In the genomic region with DNA sequence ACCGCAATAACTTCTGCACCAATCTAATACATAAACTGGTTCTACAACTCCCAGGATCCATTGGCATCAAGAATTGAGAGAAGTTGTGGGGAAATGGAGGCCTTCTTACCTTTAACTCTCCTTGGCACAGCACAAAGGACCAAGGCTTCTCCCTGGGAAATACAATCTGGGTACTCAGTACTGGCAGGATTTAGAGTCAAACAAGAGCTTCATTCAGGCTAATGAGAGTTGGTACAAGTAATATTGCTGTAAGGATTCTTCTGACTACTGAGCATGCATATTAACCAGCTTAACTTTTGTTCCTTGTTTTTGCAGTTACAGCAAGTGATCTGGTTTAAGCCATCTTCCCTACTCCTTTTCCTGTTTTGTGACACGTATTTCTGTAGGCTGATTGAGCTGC, we compare ENCODE assay signal across 24 cellular contexts.
DNase-seq lines count a peak whose midpoint lies in the region; ATAC-seq and TF ChIP-seq lines count a peak whose summit lies in the region.
"Had no signal": no experiment of that assay in that cellular context is flagged by ENCODE, and none has a peak within 500 bp of the region (broad histone marks: within the 10 kb centered on the region; RNA-seq: fewer than 3 reads in every experiment).

No MANE protein-coding gene starts in this region.

- no peak overlapping the region for H2AFZ ChIP-seq in IMR-90 (replicated peaks; ENCODE audit: low read length, poor library complexity)

- intact Hi-C loops in activated CD4-positive, alpha-beta T cell treated with anti-CD3 and anti-CD28 coated beads, Interleukin-2, amount 10 ng/mL, durations not matched to agents 24 days and 14 days (cut with micrococcal nuclease) = no loop called here
- intact Hi-C loops in activated CD4-positive, alpha-beta T cell treated with anti-CD3 and anti-CD28 coated beads for 36 hours (cut with DNase I, micrococcal nuclease) = no loop called here
- intact Hi-C loops in IMR-90 (cut with micrococcal nuclease) (no loop called here), lower leg skin (cut with DNase I; ENCODE audit: low total_unique reads) (no loop called here)

- TF ChIP-seq POLR2A in IMR-90 (IDR thresholded peaks at IDR 0.05; ENCODE audit: low read depth, low read length) (no peak), lower leg skin (IDR thresholded peaks at IDR 0.05) (no peak), Peyer's patch (IDR thresholded peaks at IDR 0.05) (no peak)

- 0 out of 3 replicates have a peak overlapping the region, but pooled peaks have one; percentile 38 for H2BK15ac ChIP-seq in IMR-90 (ENCODE audit: low read depth, low read length)

- CTCF ChIA-PET in activated CD4-positive, alpha-beta T cell treated with anti-CD3 and anti-CD28 coated beads for 36 hours (lab: Charles Lee) = no interaction called here
- CTCF ChIA-PET in IMR-90 (lab: Yijun Ruan, JAX) = no interaction called here

- H4K8ac ChIP-seq in IMR-90 (ENCODE audit: low read depth in 2 of 2, low read length in 2 of 2) = no peak overlapping the region

- H3K4me3 Mint-ChIP-seq in activated CD4-positive, alpha-beta T cell treated with anti-CD3 and anti-CD28 coated beads, Interleukin-2, amount 10 ng/mL, durations not matched to agents 24 days and 14 days = peak overlapping the region; percentile 68
- no peak overlapping the region for H3K4me3 Mint-ChIP-seq in activated CD4-positive, alpha-beta T cell treated with anti-CD3 and anti-CD28 coated beads for 36 hours
- no peak overlapping the region for H3K4me3 Mint-ChIP-seq in natural killer cell treated with Interleukin-12 subunit alpha and Interleukin-12 subunit beta and Interleukin-15 and Interleukin-18, amount 100 ng/mL, for 72 hours
- H3K4me3 Mint-ChIP-seq: B cell, CD14-positive monocyte, HFFc6 had no signal

- H3K27me3 ChIP-seq in IMR-90 (ENCODE audit: control insufficient read depth, insufficient read depth, low read length) (no peaks in the 10 kb centered on the region), Peyer's patch (no peaks in the 10 kb centered on the region)

- no peaks in the 10 kb centered on the region for H3K27me3 Mint-ChIP-seq in activated CD4-positive, alpha-beta T cell treated with anti-CD3 and anti-CD28 coated beads, Interleukin-2, amount 10 ng/mL, durations not matched to agents 24 days and 14 days
- no peaks in the 10 kb centered on the region for H3K27me3 Mint-ChIP-seq in activated CD4-positive, alpha-beta T cell treated with anti-CD3 and anti-CD28 coated beads for 36 hours
- H3K27me3 Mint-ChIP-seq in natural killer cell treated with Interleukin-12 subunit alpha and Interleukin-12 subunit beta and Interleukin-15 and Interleukin-18, amount 100 ng/mL, for 72 hours = no peaks in the 10 kb centered on the region
- H3K27me3 Mint-ChIP-seq: B cell had no signal

- POLR2A ChIA-PET in activated CD4-positive, alpha-beta T cell treated with anti-CD3 and anti-CD28 coated beads for 36 hours (lab: Charles Lee) = no interaction called here
- POLR2A ChIA-PET in IMR-90 (lab: Charles Lee; ENCODE audit: unreplicated experiment) = no interaction called here

- no peaks in the 10 kb centered on the region for H3K79me1 ChIP-seq in IMR-90 (ENCODE audit: low read depth in 1 of 2, low read length in 2 of 2)

- no peaks in the 10 kb centered on the region for H4K20me1 ChIP-seq in IMR-90 (ENCODE audit: insufficient read depth, low read length)

- H3K4me3 ChIP-seq in IMR-90 (ENCODE audit: insufficient read depth, low read depth, low read length) (no peak overlapping the region), lower leg skin (ENCODE audit: low read depth, poor library complexity, severe bottlenecking) (no peak overlapping the region), Peyer's patch (no peak overlapping the region)

- no TSS peak for BruUV-seq in IMR-90 (replicated peaks; lab: Mats Ljungman, UMichigan)

- H3K9ac ChIP-seq in IMR-90 (ENCODE audit: low read depth, low read length) = no peak overlapping the region

- H2BK20ac ChIP-seq in IMR-90 (ENCODE audit: low read depth, low read length) = no peak overlapping the region

- peaks cover 43% of the 10 kb centered on the region for H3K36me3 Mint-ChIP-seq in activated CD4-positive, alpha-beta T cell treated with anti-CD3 and anti-CD28 coated beads, Interleukin-2, amount 10 ng/mL, durations not matched to agents 24 days and 14 days (ENCODE audit: low read depth)
- H3K36me3 Mint-ChIP-seq in activated CD4-positive, alpha-beta T cell treated with anti-CD3 and anti-CD28 coated beads for 36 hours (ENCODE audit: low read depth) = peaks cover 4% of the 10 kb centered on the region
- no peaks in the 10 kb centered on the region for H3K36me3 Mint-ChIP-seq in natural killer cell treated with Interleukin-12 subunit alpha and Interleukin-12 subunit beta and Interleukin-15 and Interleukin-18, amount 100 ng/mL, for 72 hours
- H3K36me3 Mint-ChIP-seq: CD14-positive monocyte had no signal

- peaks cover 20% of the 10 kb centered on the region for H3K9me3 Mint-ChIP-seq in activated CD4-positive, alpha-beta T cell treated with anti-CD3 and anti-CD28 coated beads, Interleukin-2, amount 10 ng/mL, durations not matched to agents 24 days and 14 days
- peaks cover 6% of the 10 kb centered on the region for H3K9me3 Mint-ChIP-seq in activated CD4-positive, alpha-beta T cell treated with anti-CD3 and anti-CD28 coated beads for 36 hours (ENCODE audit: low read depth)
- no peaks in the 10 kb centered on the region for H3K9me3 Mint-ChIP-seq in natural killer cell treated with Interleukin-12 subunit alpha and Interleukin-12 subunit beta and Interleukin-15 and Interleukin-18, amount 100 ng/mL, for 72 hours
- H3K9me3 Mint-ChIP-seq: HFFc6 had no signal

- DNase-seq in activated CD4-positive, alpha-beta T cell treated with anti-CD3 and anti-CD28 coated beads, Interleukin-2, amount 10 ng/mL, durations not matched to agents 24 days and 14 days = no peak
- no peak for DNase-seq in activated CD4-positive, alpha-beta T cell treated with anti-CD3 and anti-CD28 coated beads for 36 hours
- DNase-seq in IMR-90 (no peak), globus pallidus (ENCODE audit: low spot score) (peak; percentile 58), putamen (ENCODE audit: low spot score) (peak; percentile 39), lower leg skin (ENCODE audit: low spot score in 2 of 2) (no peak), Peyer's patch (no peak)
- DNase-seq in natural killer cell treated with Interleukin-12 subunit alpha and Interleukin-12 subunit beta and Interleukin-15 and Interleukin-18, amount 100 ng/mL, for 72 hours (ENCODE audit: low spot score) = no peak
- DNase-seq: DMS53, EL, H7, HFFc6, KG1, NCI-H1092, NCI-H1436, NCI-H187 treated with DMSO at 0.1 percent for 48 hours, NCI-H2107, NCI-H2227 treated with DMSO at 0.1 percent for 48 hours, NCI-H510A treated with DMSO at 0.1 percent for 48 hours, NCI-H748 treated with DMSO at 0.1 percent for 48 hours, SIG-M5 had no signal

- ATAC-seq in activated CD4-positive, alpha-beta T cell treated with anti-CD3 and anti-CD28 coated beads for 36 hours = no peak
- no peak for ATAC-seq in IMR-90 (ENCODE audit: low read depth)
- ATAC-seq in natural killer cell treated with Interleukin-12 subunit alpha and Interleukin-12 subunit beta and Interleukin-15 and Interleukin-18, amount 100 ng/mL, for 72 hours = no peak

- H4K5ac ChIP-seq in IMR-90 (ENCODE audit: low read depth, low read length) = no peak overlapping the region

- H2BK5ac ChIP-seq in IMR-90 (ENCODE audit: low read depth, low read length, poor library complexity, severe bottlenecking) = no peak overlapping the region

- no peak overlapping the region for H3K56ac ChIP-seq in IMR-90 (ENCODE audit: extremely low read depth, insufficient read depth, low read length)

- no peak for TF ChIP-seq RAD21 in IMR-90 (IDR thresholded peaks at IDR 0.05; ENCODE audit: low read length)

- H3K36me3 ChIP-seq in IMR-90 (ENCODE audit: control insufficient read depth, insufficient read depth, low read length) (no peaks in the 10 kb centered on the region), Peyer's patch (no peaks in the 10 kb centered on the region)

- no peak overlapping the region for H2AK9ac ChIP-seq in IMR-90 (replicated peaks; ENCODE audit: low read depth, low read length, poor library complexity)

- peaks cover 29% of the 10 kb centered on the region for H3K4me1 Mint-ChIP-seq in activated CD4-positive, alpha-beta T cell treated with anti-CD3 and anti-CD28 coated beads, Interleukin-2, amount 10 ng/mL, durations not matched to agents 24 days and 14 days
- H3K4me1 Mint-ChIP-seq in activated CD4-positive, alpha-beta T cell treated with anti-CD3 and anti-CD28 coated beads for 36 hours = peaks cover 6% of the 10 kb centered on the region
- peaks cover 6 to 10% of the 10 kb centered on the region in 2 donors for H3K4me1 Mint-ChIP-seq in natural killer cell treated with Interleukin-12 subunit alpha and Interleukin-12 subunit beta and Interleukin-15 and Interleukin-18, amount 100 ng/mL, for 72 hours (ENCODE audit: low read depth in 2 of 2)
- H3K4me1 Mint-ChIP-seq: B cell, CD14-positive monocyte had no signal

- H4K91ac ChIP-seq in IMR-90 (ENCODE audit: insufficient read depth, low read depth, low read length) = no peak overlapping the region

- H3K4me2 ChIP-seq in IMR-90 (ENCODE audit: low read depth, low read length) = no peak overlapping the region

- H3K27ac ChIP-seq in IMR-90 (ENCODE audit: insufficient read depth, low read length) = no peak overlapping the region
- no peak overlapping the region for H3K27ac ChIP-seq in Peyer's patch
- H3K27ac ChIP-seq: HL-60 had no signal

- H3K9me3 ChIP-seq in IMR-90 (ENCODE audit: control insufficient read depth, insufficient read depth, low read length) (no peaks in the 10 kb centered on the region), Peyer's patch (no peaks in the 10 kb centered on the region)

- no peak overlapping the region for H3K23ac ChIP-seq in IMR-90 (ENCODE audit: low read depth, low read length)

- no peak overlapping the region for H2AK5ac ChIP-seq in IMR-90 (ENCODE audit: low read depth, low read length)

- dilution Hi-C loops in IMR-90 (cut with HindIII; ENCODE audit: low sequenced_read_pairs, unreplicated experiment) = no loop called here

- H3K4me1 ChIP-seq in IMR-90 (ENCODE audit: control insufficient read depth, insufficient read depth, low read length) (no peaks in the 10 kb centered on the region), Peyer's patch (no peaks in the 10 kb centered on the region)

- H3K9me1 ChIP-seq in IMR-90 (ENCODE audit: insufficient read depth, low read length) = no peaks in the 10 kb centered on the region

- H3K14ac ChIP-seq in IMR-90 (replicated peaks; ENCODE audit: low read depth, low read length) = no peak overlapping the region

- H3K27ac Mint-ChIP-seq in activated CD4-positive, alpha-beta T cell treated with anti-CD3 and anti-CD28 coated beads, Interleukin-2, amount 10 ng/mL, durations not matched to agents 24 days and 14 days = no peak overlapping the region
- H3K27ac Mint-ChIP-seq in activated CD4-positive, alpha-beta T cell treated with anti-CD3 and anti-CD28 coated beads for 36 hours = no peak overlapping the region
- no peak overlapping the region for H3K27ac Mint-ChIP-seq in natural killer cell treated with Interleukin-12 subunit alpha and Interleukin-12 subunit beta and Interleukin-15 and Interleukin-18, amount 100 ng/mL, for 72 hours
- H3K27ac Mint-ChIP-seq: B cell, CD14-positive monocyte, HFFc6 had no signal

- in situ Hi-C loops in IMR-90 (cut with MboI; ENCODE audit: low sequenced_read_pairs) = no loop called here

- TF ChIP-seq CTCF in IMR-90 (conservative IDR thresholded peaks at IDR 0.05; ENCODE audit: low read depth, low read length) = no peak
- no peak for TF ChIP-seq CTCF in lower leg skin (IDR thresholded peaks at IDR 0.05)
- TF ChIP-seq CTCF in Peyer's patch (IDR thresholded peaks at IDR 0.05) = no peak

- no CpG with 5 or more reads among the region's 2 CpGs for WGBS in IMR-90 (ENCODE audit: extremely low coverage in 2 of 2, insufficient read length in 1 of 2), 2 experiments
- 47 to 66% methylated on average over 2 of the region's 2 CpGs for WGBS in lower leg skin, 2 donors

- no peak overlapping the region for H3K4ac ChIP-seq in IMR-90 (ENCODE audit: low read depth, low read length)

- no peak overlapping the region for H2BK120ac ChIP-seq in IMR-90 (ENCODE audit: low read depth, low read length)

- no peak overlapping the region for H3K18ac ChIP-seq in IMR-90 (ENCODE audit: low read depth, low read length)

Comparison
In these comparisons a context has a peak if more than half of its experiments do, and no peak if none do; other contexts are left out.
1. DNase-seq: peak in globus pallidus (single experiment) and putamen (single experiment); none in activated CD4-positive, alpha-beta T cell treated with anti-CD3 and anti-CD28 coated beads, Interleukin-2, amount 10 ng/mL, durations not matched to agents 24 days and 14 days (single experiment), activated CD4-positive, alpha-beta T cell treated with anti-CD3 and anti-CD28 coated beads for 36 hours (single experiment), IMR-90 (single experiment), lower leg skin (0 of 2), Peyer's patch (0 of 3) and natural killer cell treated with Interleukin-12 subunit alpha and Interleukin-12 subunit beta and Interleukin-15 and Interleukin-18, amount 100 ng/mL, for 72 hours (single experiment).